Comparison of ENCODE assay signal across 8 cellular contexts in genomic region chr2:189782221-189782671, GRCh38. TPM values are rescaled to one million over a fixed set of nuclear protein-coding genes. Genes with fewer than 3 reads are reported as not detected.
DNase-seq lines count a peak whose midpoint lies in the region; ATAC-seq and TF ChIP-seq lines count a peak whose summit lies in the region.

No MANE protein-coding gene starts in this region.

- TF ChIP-seq CTCF in left ventricle myocardium inferior (IDR thresholded peaks at IDR 0.05; ENCODE audit: borderline replicate concordance) (no peak), VCaP (conservative IDR thresholded peaks at IDR 0.05) (no peak), fibroblast of the aortic adventitia (IDR thresholded peaks at IDR 0.05; ENCODE audit: insufficient read depth, low read length) (no peak)

- no peak for ATAC-seq in Right ventricle myocardium inferior

- H3K9me3 ChIP-seq in left ventricle myocardium inferior (replicated peaks) (no peaks in the 10 kb centered on the region), subcutaneous abdominal adipose tissue (ENCODE audit: control insufficient read depth in 5 of 5, low read length in 5 of 5) (no peaks in the 10 kb centered on the region)

- DNase-seq in left ventricle myocardium inferior, result no peak
- no peak for DNase-seq in Right ventricle myocardium inferior (ENCODE audit: missing footprints)
- DNase-seq in fibroblast of the aortic adventitia (ENCODE audit: low read depth), result peak; percentile 28
- DNase-seq in midbrain (lab: John Stamatoyannopoulos, UW), result no peak
- no peak for DNase-seq in NCI-H1092 (lab: John Stamatoyannopoulos, UW)
- DNase-seq in epidermal melanocyte (ENCODE audit: insufficient read length, low spot score), result no peak

- H3K9ac ChIP-seq in subcutaneous abdominal adipose tissue (ENCODE audit: low read length in 5 of 5), result peak overlapping the region in 3 of 5 donors; percentile 53 to 94 (median 90)

- H3K27me3 ChIP-seq in left ventricle myocardium inferior (ENCODE audit: low read depth), result no peaks in the 10 kb centered on the region
- H3K27me3 ChIP-seq in subcutaneous abdominal adipose tissue (ENCODE audit: control insufficient read depth in 5 of 5, insufficient read depth in 4 of 5, low read length in 5 of 5), result no peaks in the 10 kb centered on the region

- peaks cover 68% of the 10 kb centered on the region for H3K4me1 ChIP-seq in left ventricle myocardium inferior
- peaks cover 4 to 29% (median 26%) of the 10 kb centered on the region in 5 donors for H3K4me1 ChIP-seq in subcutaneous abdominal adipose tissue (ENCODE audit: control insufficient read depth in 5 of 5, insufficient read depth in 5 of 5, low read length in 5 of 5)

- H3K36me3 ChIP-seq in left ventricle myocardium inferior (peaks cover 48% of the 10 kb centered on the region), subcutaneous abdominal adipose tissue (ENCODE audit: control insufficient read depth in 5 of 5, insufficient read depth in 5 of 5, low read length in 5 of 5) (peaks cover 12 to 26% (median 20%) of the 10 kb centered on the region in 5 donors)

- H3K27ac ChIP-seq in left ventricle myocardium inferior (replicated peaks) (no peak overlapping the region), VCaP (peak overlapping the region; percentile 88), subcutaneous abdominal adipose tissue (ENCODE audit: low read depth, low read length) (peak overlapping the region; percentile 82)

- peak overlapping the region; percentile 81 for H3K4me3 ChIP-seq in left ventricle myocardium inferior
- H3K4me3 ChIP-seq in fibroblast of the aortic adventitia (ENCODE audit: low read depth, low read length), result peak overlapping the region; percentile 74
- peak overlapping the region in 3 of 5 donors; percentile 88 to 95 (median 92) for H3K4me3 ChIP-seq in subcutaneous abdominal adipose tissue (ENCODE audit: low read depth in 1 of 5, low read length in 5 of 5)

- intact Hi-C loops in left ventricle myocardium inferior (cut with micrococcal nuclease), result no loop called here
- intact Hi-C loops in Right ventricle myocardium inferior (cut with DNase I), result loop anchor here (5.0 to 10.0 kb wide), 2 partner anchors 120 to 197 kb away; partner anchors contain the start of genes ASNSD1 and SLC40A1

RNA-seq across cellular contexts. Expression of gene ORMDL1, which starts 1.9 kb away (rescaled TPM):
- total RNA-seq in left ventricle myocardium inferior, result 27.7 TPM
- total RNA-seq in Right ventricle myocardium inferior, result 21.9 TPM
- 11.4 and 56.9 TPM in 2 replicates for total RNA-seq in fibroblast of the aortic adventitia (ENCODE audit: low replicate concordance)

RNA-seq across cellular contexts. Expression of gene PMS1, which starts 2.0 kb away (rescaled TPM):
- total RNA-seq in left ventricle myocardium inferior, result 11.0 TPM
- 15.1 TPM for total RNA-seq in Right ventricle myocardium inferior
- total RNA-seq in fibroblast of the aortic adventitia (ENCODE audit: low replicate concordance), result 27.0 and 34.2 TPM in 2 replicates

RNA-seq across cellular contexts. Expression of gene OSGEPL1, which starts 19.7 kb away (rescaled TPM):
- total RNA-seq in left ventricle myocardium inferior (9.8 TPM), Right ventricle myocardium inferior (8.7 TPM), fibroblast of the aortic adventitia (ENCODE audit: low replicate concordance) (3.3 and 14.3 TPM in 2 replicates)
